Comparison of ENCODE assay signal across 1 cellular context in the genomic region with DNA sequence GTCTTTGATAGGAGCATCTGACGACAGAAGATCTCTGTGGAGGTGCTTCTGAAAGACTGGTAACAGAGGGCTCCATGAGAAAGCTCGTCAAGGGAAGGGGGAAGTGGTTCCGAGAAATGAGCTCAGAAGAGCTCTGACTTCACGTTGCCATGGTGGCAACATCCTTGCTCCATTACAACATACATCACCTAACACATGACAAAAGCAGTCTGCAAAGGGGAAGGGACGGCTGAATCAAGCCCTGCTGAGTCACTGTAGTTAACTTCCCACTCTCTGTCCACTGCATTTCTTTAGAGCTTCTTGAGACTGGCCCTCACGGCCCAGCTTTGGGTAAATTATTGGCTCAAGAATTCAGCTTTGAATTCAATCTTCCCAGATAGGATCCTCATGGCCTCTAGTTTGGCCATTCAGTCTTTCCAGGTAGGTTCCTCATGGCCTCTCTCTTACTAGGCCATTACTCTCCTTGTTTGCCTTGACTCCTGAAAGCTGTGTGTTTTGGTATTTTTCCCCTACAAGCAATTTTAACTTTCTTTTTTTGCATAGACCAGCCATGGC.
TF ChIP-seq lines count a peak whose summit lies in the region.

No MANE protein-coding gene starts in this region.

TF ChIP-seq in K562, 482 proteins besides CTCF, POLR2A, EP300 and RAD21 (continued from another document and continues in another):
- TF ChIP-seq, protein P1, sequence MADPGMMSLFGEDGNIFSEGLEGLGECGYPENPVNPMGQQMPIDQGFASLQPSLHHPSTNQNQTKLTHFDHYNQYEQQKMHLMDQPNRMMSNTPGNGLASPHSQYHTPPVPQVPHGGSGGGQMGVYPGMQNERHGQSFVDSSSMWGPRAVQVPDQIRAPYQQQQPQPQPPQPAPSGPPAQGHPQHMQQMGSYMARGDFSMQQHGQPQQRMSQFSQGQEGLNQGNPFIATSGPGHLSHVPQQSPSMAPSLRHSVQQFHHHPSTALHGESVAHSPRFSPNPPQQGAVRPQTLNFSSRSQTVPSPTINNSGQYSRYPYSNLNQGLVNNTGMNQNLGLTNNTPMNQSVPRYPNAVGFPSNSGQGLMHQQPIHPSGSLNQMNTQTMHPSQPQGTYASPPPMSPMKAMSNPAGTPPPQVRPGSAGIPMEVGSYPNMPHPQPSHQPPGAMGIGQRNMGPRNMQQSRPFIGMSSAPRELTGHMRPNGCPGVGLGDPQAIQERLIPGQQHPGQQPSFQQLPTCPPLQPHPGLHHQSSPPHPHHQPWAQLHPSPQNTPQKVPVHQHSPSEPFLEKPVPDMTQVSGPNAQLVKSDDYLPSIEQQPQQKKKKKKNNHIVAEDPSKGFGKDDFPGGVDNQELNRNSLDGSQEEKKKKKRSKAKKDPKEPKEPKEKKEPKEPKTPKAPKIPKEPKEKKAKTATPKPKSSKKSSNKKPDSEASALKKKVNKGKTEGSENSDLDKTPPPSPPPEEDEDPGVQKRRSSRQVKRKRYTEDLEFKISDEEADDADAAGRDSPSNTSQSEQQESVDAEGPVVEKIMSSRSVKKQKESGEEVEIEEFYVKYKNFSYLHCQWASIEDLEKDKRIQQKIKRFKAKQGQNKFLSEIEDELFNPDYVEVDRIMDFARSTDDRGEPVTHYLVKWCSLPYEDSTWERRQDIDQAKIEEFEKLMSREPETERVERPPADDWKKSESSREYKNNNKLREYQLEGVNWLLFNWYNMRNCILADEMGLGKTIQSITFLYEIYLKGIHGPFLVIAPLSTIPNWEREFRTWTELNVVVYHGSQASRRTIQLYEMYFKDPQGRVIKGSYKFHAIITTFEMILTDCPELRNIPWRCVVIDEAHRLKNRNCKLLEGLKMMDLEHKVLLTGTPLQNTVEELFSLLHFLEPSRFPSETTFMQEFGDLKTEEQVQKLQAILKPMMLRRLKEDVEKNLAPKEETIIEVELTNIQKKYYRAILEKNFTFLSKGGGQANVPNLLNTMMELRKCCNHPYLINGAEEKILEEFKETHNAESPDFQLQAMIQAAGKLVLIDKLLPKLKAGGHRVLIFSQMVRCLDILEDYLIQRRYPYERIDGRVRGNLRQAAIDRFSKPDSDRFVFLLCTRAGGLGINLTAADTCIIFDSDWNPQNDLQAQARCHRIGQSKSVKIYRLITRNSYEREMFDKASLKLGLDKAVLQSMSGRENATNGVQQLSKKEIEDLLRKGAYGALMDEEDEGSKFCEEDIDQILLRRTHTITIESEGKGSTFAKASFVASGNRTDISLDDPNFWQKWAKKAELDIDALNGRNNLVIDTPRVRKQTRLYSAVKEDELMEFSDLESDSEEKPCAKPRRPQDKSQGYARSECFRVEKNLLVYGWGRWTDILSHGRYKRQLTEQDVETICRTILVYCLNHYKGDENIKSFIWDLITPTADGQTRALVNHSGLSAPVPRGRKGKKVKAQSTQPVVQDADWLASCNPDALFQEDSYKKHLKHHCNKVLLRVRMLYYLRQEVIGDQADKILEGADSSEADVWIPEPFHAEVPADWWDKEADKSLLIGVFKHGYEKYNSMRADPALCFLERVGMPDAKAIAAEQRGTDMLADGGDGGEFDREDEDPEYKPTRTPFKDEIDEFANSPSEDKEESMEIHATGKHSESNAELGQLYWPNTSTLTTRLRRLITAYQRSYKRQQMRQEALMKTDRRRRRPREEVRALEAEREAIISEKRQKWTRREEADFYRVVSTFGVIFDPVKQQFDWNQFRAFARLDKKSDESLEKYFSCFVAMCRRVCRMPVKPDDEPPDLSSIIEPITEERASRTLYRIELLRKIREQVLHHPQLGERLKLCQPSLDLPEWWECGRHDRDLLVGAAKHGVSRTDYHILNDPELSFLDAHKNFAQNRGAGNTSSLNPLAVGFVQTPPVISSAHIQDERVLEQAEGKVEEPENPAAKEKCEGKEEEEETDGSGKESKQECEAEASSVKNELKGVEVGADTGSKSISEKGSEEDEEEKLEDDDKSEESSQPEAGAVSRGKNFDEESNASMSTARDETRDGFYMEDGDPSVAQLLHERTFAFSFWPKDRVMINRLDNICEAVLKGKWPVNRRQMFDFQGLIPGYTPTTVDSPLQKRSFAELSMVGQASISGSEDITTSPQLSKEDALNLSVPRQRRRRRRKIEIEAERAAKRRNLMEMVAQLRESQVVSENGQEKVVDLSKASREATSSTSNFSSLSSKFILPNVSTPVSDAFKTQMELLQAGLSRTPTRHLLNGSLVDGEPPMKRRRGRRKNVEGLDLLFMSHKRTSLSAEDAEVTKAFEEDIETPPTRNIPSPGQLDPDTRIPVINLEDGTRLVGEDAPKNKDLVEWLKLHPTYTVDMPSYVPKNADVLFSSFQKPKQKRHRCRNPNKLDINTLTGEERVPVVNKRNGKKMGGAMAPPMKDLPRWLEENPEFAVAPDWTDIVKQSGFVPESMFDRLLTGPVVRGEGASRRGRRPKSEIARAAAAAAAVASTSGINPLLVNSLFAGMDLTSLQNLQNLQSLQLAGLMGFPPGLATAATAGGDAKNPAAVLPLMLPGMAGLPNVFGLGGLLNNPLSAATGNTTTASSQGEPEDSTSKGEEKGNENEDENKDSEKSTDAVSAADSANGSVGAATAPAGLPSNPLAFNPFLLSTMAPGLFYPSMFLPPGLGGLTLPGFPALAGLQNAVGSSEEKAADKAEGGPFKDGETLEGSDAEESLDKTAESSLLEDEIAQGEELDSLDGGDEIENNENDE (IDR thresholded peaks at IDR 0.05; ENCODE audit: low read depth, low read length): no peak
- TF ChIP-seq ZBTB40 (IDR thresholded peaks at IDR 0.05): no peak
- TF ChIP-seq ZBTB40 (CRISPR knock-in tag; IDR thresholded peaks at IDR 0.05): no peak
- TF ChIP-seq RBM14 (IDR thresholded peaks at IDR 0.05; ENCODE audit: borderline replicate concordance, insufficient read depth, low read depth, low read length): no peak
- peak; percentile 32; the same call in 1 of the 2 replicates for TF ChIP-seq MTA3 (IDR thresholded peaks at IDR 0.05; ENCODE audit: borderline replicate concordance)
- no peak for TF ChIP-seq ZNF175 (CRISPR knock-in tag; IDR thresholded peaks at IDR 0.05; ENCODE audit: low read depth)
- TF ChIP-seq SMARCC2 (IDR thresholded peaks at IDR 0.05; ENCODE audit: low read depth): 0 out of 2 replicates have a peak, but pooled peaks have one; percentile 42
- TF ChIP-seq FOXA1 (IDR thresholded peaks at IDR 0.05; ENCODE audit: borderline replicate concordance): no peak
- TF ChIP-seq ZBTB7A (IDR thresholded peaks at IDR 0.05; ENCODE audit: borderline replicate concordance, control insufficient read depth, low read depth, low read length): no peak
- TF ChIP-seq ZNF644 (tag; IDR thresholded peaks at IDR 0.05; ENCODE audit: low read depth): peak; percentile 29; the same call in 1 of the 2 replicates
- TF ChIP-seq SP2 (IDR thresholded peaks at IDR 0.05; ENCODE audit: extremely low read depth, low read depth, low read length, poor library complexity, severe bottlenecking): no peak
- TF ChIP-seq TCF7 (IDR thresholded peaks at IDR 0.05; ENCODE audit: borderline replicate concordance): no peak
- TF ChIP-seq LEF1 (IDR thresholded peaks at IDR 0.05): peak; percentile 43; the same call in 1 of the 2 replicates
- no peak for TF ChIP-seq ZBTB43 (CRISPR knock-in tag; IDR thresholded peaks at IDR 0.05)
- TF ChIP-seq POLR2AphosphoS5 (IDR thresholded peaks at IDR 0.05; ENCODE audit: control insufficient read depth, insufficient read depth, low read depth, low read length): no peak
- TF ChIP-seq ELF1 (tag; IDR thresholded peaks at IDR 0.05): peak; percentile 31; the same call in 1 of the 2 replicates
- no peak for TF ChIP-seq ZNF707 (CRISPR knock-in tag; conservative IDR thresholded peaks at IDR 0.05)
- no peak for TF ChIP-seq HEY1 (CRISPR knock-in tag; IDR thresholded peaks at IDR 0.05; ENCODE audit: borderline replicate concordance)
- no peak for TF ChIP-seq ZNF695 (CRISPR knock-in tag; IDR thresholded peaks at IDR 0.05)
- TF ChIP-seq NCOA1 (IDR thresholded peaks at IDR 0.05; ENCODE audit: low read depth): peak; percentile 76; the same call in 1 of the 2 replicates
- TF ChIP-seq KAT7 (CRISPR knock-in tag; IDR thresholded peaks at IDR 0.05; ENCODE audit: borderline replicate concordance): peak; percentile 33; the same call in 1 of the 2 replicates
- peak in 1 of 2 experiments; percentile 31; a peak in 2 of 4 replicates for TF ChIP-seq NRF1 (conservative IDR thresholded peaks at IDR 0.05 in 1 of 2, IDR thresholded peaks at IDR 0.05 in 1 of 2)
- no peak for TF ChIP-seq ZNF121 (CRISPR knock-in tag; conservative IDR thresholded peaks at IDR 0.05)
- no peak for TF ChIP-seq ID3 (CRISPR knock-in tag; IDR thresholded peaks at IDR 0.05)
- no peak for TF ChIP-seq ID3 (tag; IDR thresholded peaks at IDR 0.05)
- no peak for TF ChIP-seq ZNF699 (CRISPR knock-in tag; IDR thresholded peaks at IDR 0.05; ENCODE audit: insufficient replicate concordance)
- TF ChIP-seq ZBTB12 (CRISPR knock-in tag; IDR thresholded peaks at IDR 0.05): peak; percentile 34; the same call in 1 of the 2 replicates
- TF ChIP-seq MCM3 (IDR thresholded peaks at IDR 0.05): no peak
- TF ChIP-seq PRPF4 (IDR thresholded peaks at IDR 0.05; ENCODE audit: insufficient read depth, low read depth, low read length, poor library complexity, severe bottlenecking): no peak
